Comparison of ENCODE assay signal across 1 cellular context in the genomic region with DNA sequence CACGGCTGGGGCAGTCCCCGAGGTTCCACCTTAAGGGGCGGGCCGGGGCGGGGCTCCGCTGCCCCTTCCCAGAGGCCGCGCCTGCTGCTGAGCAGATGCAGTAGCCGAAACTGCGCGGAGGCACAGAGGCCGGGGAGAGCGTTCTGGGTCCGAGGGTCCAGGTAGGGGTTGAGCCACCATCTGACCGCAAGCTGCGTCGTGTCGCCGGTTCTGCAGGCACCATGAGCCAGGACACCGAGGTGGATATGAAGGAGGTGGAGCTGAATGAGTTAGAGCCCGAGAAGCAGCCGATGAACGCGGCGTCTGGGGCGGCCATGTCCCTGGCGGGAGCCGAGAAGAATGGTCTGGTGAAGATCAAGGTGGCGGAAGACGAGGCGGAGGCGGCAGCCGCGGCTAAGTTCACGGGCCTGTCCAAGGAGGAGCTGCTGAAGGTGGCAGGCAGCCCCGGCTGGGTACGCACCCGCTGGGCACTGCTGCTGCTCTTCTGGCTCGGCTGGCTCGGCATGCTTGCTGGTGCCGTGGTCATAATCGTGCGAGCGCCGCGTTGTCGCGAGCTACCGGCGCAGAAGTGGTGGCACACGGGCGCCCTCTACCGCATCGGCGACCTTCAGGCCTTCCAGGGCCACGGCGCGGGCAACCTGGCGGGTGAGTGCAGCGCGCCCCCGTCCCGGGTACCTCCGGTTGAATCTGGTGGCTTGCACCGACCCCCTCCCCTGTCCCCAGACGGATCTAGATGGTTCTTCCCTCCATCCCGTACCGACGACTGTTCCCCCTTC.
A peak's percentile ranks its signal among the peaks of the same experiment; 100 is the strongest.
TF ChIP-seq lines count a peak whose summit lies in the region.

TSS of gene SLC3A2 (plus strand) at position 94 of the 776 bp plus-strand sequence. CDS start at position 222, 128 bp downstream.

TF ChIP-seq in HEK293, 187 proteins besides CTCF, POLR2A, EP300 and RAD21 (continued from another document and continues in another):
- TF ChIP-seq PRDM2 (tag by site-specific recombination; IDR thresholded peaks at IDR 0.05; ENCODE audit: borderline replicate concordance) (peak; percentile 26; the same call in 1 of the 2 replicates), ZNF335 (tag by site-specific recombination; conservative IDR thresholded peaks at IDR 0.05) (0 out of 2 replicates have a peak, but pooled peaks have one; percentile 10), ZSCAN16 (tag by site-specific recombination; IDR thresholded peaks at IDR 0.05) (0 out of 2 replicates have a peak, but pooled peaks have one; percentile 9), ZNF169 (tag by site-specific recombination; IDR thresholded peaks at IDR 0.05) (no peak), ZNF792 (tag by site-specific recombination; IDR thresholded peaks at IDR 0.05) (peak; percentile 84; the same call in 1 of the 2 replicates), ZNF140 (tag by site-specific recombination; IDR thresholded peaks at IDR 0.05) (no peak), ZNF571 (tag by site-specific recombination; IDR thresholded peaks at IDR 0.05) (no peak), PRDM10 (tag by site-specific recombination; IDR thresholded peaks at IDR 0.05) (peak; percentile 96), ZNF558 (tag by site-specific recombination; IDR thresholded peaks at IDR 0.05) (no peak), SETDB1 (IDR thresholded peaks at IDR 0.05; ENCODE audit: insufficient read length, low read length) (no peak), ZNF132 (tag by site-specific recombination; IDR thresholded peaks at IDR 0.05; ENCODE audit: borderline replicate concordance) (no peak), ZNF423 (tag by site-specific recombination; IDR thresholded peaks at IDR 0.05) (no peak), ZNF521 (tag by site-specific recombination; IDR thresholded peaks at IDR 0.05) (no peak), ZNF449 (tag by site-specific recombination; IDR thresholded peaks at IDR 0.05) (no peak; the same call in 1 of the 2 replicates), ZSCAN30 (tag by site-specific recombination; IDR thresholded peaks at IDR 0.05) (peak; percentile 50), EGR2 (tag by site-specific recombination; IDR thresholded peaks at IDR 0.05; ENCODE audit: low read depth) (no peak), MZF1 (tag by site-specific recombination; IDR thresholded peaks at IDR 0.05; ENCODE audit: borderline replicate concordance) (no peak), ZNF623 (tag by site-specific recombination; IDR thresholded peaks at IDR 0.05) (peak; percentile 8; the same call in 1 of the 2 replicates), ZNF311 (tag by site-specific recombination; IDR thresholded peaks at IDR 0.05; ENCODE audit: borderline replicate concordance) (no peak), ZNF544 (tag by site-specific recombination; IDR thresholded peaks at IDR 0.05) (no peak), KLF10 (tag by site-specific recombination; IDR thresholded peaks at IDR 0.05) (peak; percentile 61; the same call in 1 of the 2 replicates), ZNF341 (tag by site-specific recombination; IDR thresholded peaks at IDR 0.05; ENCODE audit: low read depth) (peak; percentile 80), ZNF112 (tag by site-specific recombination; IDR thresholded peaks at IDR 0.05) (no peak), ZNF488 (tag by site-specific recombination; IDR thresholded peaks at IDR 0.05) (no peak), ZNF324 (tag by site-specific recombination; IDR thresholded peaks at IDR 0.05) (peak; percentile 85), ZNF391 (tag by site-specific recombination; IDR thresholded peaks at IDR 0.05; ENCODE audit: borderline replicate concordance, low read depth) (no peak), PRDM1 (tag by site-specific recombination; IDR thresholded peaks at IDR 0.05) (no peak), SP7 (tag by site-specific recombination; IDR thresholded peaks at IDR 0.05) (peak; percentile 56), ZFP41 (tag by site-specific recombination; IDR thresholded peaks at IDR 0.05; ENCODE audit: borderline replicate concordance) (no peak), ZNF701 (tag by site-specific recombination; IDR thresholded peaks at IDR 0.05) (no peak), ZSCAN18 (tag by site-specific recombination; IDR thresholded peaks at IDR 0.05) (no peak), ZNF830 (tag by site-specific recombination; IDR thresholded peaks at IDR 0.05; ENCODE audit: low read depth) (no peak), ZNF660 (tag by site-specific recombination; IDR thresholded peaks at IDR 0.05) (peak; percentile 22)
- TF ChIP-seq, protein P1, sequence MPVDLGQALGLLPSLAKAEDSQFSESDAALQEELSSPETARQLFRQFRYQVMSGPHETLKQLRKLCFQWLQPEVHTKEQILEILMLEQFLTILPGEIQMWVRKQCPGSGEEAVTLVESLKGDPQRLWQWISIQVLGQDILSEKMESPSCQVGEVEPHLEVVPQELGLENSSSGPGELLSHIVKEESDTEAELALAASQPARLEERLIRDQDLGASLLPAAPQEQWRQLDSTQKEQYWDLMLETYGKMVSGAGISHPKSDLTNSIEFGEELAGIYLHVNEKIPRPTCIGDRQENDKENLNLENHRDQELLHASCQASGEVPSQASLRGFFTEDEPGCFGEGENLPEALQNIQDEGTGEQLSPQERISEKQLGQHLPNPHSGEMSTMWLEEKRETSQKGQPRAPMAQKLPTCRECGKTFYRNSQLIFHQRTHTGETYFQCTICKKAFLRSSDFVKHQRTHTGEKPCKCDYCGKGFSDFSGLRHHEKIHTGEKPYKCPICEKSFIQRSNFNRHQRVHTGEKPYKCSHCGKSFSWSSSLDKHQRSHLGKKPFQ (tag by site-specific recombination; IDR thresholded peaks at IDR 0.05) = peak; percentile 15; the same call in 1 of the 2 replicates
- TF ChIP-seq, protein P2, sequence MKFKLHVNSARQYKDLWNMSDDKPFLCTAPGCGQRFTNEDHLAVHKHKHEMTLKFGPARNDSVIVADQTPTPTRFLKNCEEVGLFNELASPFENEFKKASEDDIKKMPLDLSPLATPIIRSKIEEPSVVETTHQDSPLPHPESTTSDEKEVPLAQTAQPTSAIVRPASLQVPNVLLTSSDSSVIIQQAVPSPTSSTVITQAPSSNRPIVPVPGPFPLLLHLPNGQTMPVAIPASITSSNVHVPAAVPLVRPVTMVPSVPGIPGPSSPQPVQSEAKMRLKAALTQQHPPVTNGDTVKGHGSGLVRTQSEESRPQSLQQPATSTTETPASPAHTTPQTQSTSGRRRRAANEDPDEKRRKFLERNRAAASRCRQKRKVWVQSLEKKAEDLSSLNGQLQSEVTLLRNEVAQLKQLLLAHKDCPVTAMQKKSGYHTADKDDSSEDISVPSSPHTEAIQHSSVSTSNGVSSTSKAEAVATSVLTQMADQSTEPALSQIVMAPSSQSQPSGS (tag by site-specific recombination; IDR thresholded peaks at IDR 0.05; ENCODE audit: low read depth) = no peak
- TF ChIP-seq, protein P3, sequence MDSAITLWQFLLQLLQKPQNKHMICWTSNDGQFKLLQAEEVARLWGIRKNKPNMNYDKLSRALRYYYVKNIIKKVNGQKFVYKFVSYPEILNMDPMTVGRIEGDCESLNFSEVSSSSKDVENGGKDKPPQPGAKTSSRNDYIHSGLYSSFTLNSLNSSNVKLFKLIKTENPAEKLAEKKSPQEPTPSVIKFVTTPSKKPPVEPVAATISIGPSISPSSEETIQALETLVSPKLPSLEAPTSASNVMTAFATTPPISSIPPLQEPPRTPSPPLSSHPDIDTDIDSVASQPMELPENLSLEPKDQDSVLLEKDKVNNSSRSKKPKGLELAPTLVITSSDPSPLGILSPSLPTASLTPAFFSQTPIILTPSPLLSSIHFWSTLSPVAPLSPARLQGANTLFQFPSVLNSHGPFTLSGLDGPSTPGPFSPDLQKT (IDR thresholded peaks at IDR 0.05; ENCODE audit: borderline replicate concordance, low read depth, low read length) = no peak
